8 cellular contexts compared by ENCODE assay signal in the genomic region with DNA sequence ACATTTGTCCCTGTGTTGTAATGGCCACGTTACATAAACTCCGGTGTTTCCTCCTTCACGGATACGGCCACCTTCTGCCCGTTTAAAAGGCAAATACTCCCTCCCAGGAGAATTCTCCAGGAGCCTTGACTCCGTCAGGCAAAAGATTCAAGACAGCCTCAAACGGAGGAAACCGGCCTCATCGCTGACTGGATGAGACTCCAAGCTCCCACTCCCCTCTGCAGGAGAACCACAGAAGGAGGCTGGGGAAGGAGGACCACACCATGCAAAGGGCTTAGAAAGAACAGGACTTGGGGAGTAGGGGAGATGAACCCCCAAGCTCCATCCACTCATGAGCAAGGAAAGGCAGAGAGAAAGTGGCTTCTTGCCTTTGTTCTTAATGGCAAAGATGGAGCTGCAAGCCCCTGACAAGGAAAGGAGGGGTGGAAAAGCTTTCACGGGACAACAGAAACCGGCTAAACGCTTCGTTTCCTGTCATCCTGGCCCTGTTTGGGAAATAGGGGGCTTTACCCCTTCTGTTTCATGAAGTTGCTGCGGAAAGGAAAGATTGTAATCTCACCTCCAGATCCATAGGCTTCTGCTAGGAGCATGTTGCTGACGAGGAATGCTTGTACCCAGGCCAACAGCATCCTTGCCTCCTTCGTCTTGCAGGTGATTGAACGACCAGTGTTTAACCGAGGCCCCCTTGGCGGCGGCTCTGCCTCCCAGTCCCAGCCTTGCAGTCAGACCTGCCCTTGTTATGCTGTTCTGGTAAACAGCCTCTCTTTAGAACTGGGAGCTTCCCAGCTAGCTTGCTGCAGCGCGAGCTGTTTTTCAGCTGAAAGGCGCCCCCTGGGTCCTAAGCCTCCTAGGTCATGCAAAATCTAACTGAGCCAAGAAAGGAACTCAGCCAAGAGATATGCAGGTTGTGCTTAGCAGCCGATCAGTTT. TPM values are rescaled to one million over a fixed set of nuclear protein-coding genes. Genes with fewer than 3 reads are reported as not detected.
DNase-seq lines count a peak whose midpoint lies in the region; ATAC-seq and TF ChIP-seq lines count a peak whose summit lies in the region.

A gene with protein sequence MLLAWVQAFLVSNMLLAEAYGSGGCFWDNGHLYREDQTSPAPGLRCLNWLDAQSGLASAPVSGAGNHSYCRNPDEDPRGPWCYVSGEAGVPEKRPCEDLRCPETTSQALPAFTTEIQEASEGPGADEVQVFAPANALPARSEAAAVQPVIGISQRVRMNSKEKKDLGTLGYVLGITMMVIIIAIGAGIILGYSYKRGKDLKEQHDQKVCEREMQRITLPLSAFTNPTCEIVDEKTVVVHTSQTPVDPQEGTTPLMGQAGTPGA (minus strand): TSS at position 773 of the 929 bp plus-strand sequence. CDS start 144 bp downstream, at position 629.

- H3K9me3 Mint-ChIP-seq in activated CD4-positive, alpha-beta T cell treated with anti-CD3 and anti-CD28 coated beads, Interleukin-2, amount 10 ng/mL, durations not matched to agents 7 days and 5 days, result no peaks in the 10 kb centered on the region

- CTCF ChIA-PET in activated CD4-positive, alpha-beta T cell treated with anti-CD3 and anti-CD28 coated beads, Interleukin-2, amount 10 ng/mL, durations not matched to agents 7 days and 5 days (lab: Charles Lee), result interaction anchor here (0.6 to 2.2 kb wide), 12 partner anchors 10 to 120 kb away, joined by 3 to 9 read pairs (median 5); no protein-coding TSS in a partner anchor

- H3K4me3 Mint-ChIP-seq in activated CD4-positive, alpha-beta T cell treated with anti-CD3 and anti-CD28 coated beads, Interleukin-2, amount 10 ng/mL, durations not matched to agents 7 days and 5 days, result peak within 1 kb of the TSS; percentile 99

- peak; percentile 33 for ATAC-seq in HG02870 (IDR thresholded peaks at IDR 0.05; ENCODE audit: unreplicated experiment)
- ATAC-seq in GM19328 (IDR thresholded peaks at IDR 0.05; ENCODE audit: unreplicated experiment), result no peak

- no peaks in the 10 kb centered on the region for H3K27me3 Mint-ChIP-seq in activated CD4-positive, alpha-beta T cell treated with anti-CD3 and anti-CD28 coated beads, Interleukin-2, amount 10 ng/mL, durations not matched to agents 7 days and 5 days

- peaks cover 44% of the 10 kb centered on the region for H3K36me3 Mint-ChIP-seq in activated CD4-positive, alpha-beta T cell treated with anti-CD3 and anti-CD28 coated beads, Interleukin-2, amount 10 ng/mL, durations not matched to agents 7 days and 5 days (ENCODE audit: low read depth)

- in situ Hi-C loops in Caki2 (cut with HindIII; ENCODE audit: low pct_unique_long_range_greater_than_20kb, low sequenced_read_pairs), result no loop called here

- peak within 1 kb of the TSS; percentile 94 to 98 for H3K27ac ChIP-seq in coronary artery

- peak within 1 kb of the TSS; percentile 99 for H3K27ac Mint-ChIP-seq in activated CD4-positive, alpha-beta T cell treated with anti-CD3 and anti-CD28 coated beads, Interleukin-2, amount 10 ng/mL, durations not matched to agents 7 days and 5 days

- peak; percentile 68 for DNase-seq in Caki2 (ENCODE audit: low read depth)
- peak; percentile 81 to 94 for DNase-seq in NCI-H526 (lab: John Stamatoyannopoulos, UW)
- peak; percentile 92 for DNase-seq in activated CD4-positive, alpha-beta T cell treated with anti-CD3 and anti-CD28 coated beads, Interleukin-2, amount 10 ng/mL, durations not matched to agents 7 days and 5 days
- DNase-seq in coronary artery (ENCODE audit: low spot score), result peak; percentile 90
- peak; percentile 90 for DNase-seq in kidney tubule cell (ENCODE audit: low spot score)
- DNase-seq in stimulated activated CD4-positive, alpha-beta T cell treated with anti-CD3 and anti-CD28 coated beads, Interleukin-15, amount 100 ng/mL, for 24 hours, result peak; percentile 89

- peaks cover 66% of the 10 kb centered on the region for H3K4me1 Mint-ChIP-seq in activated CD4-positive, alpha-beta T cell treated with anti-CD3 and anti-CD28 coated beads, Interleukin-2, amount 10 ng/mL, durations not matched to agents 7 days and 5 days

- TF ChIP-seq CTCF in coronary artery (IDR thresholded peaks at IDR 0.05), result peak; percentile 12

- POLR2A ChIA-PET in activated CD4-positive, alpha-beta T cell treated with anti-CD3 and anti-CD28 coated beads, Interleukin-2, amount 10 ng/mL, durations not matched to agents 7 days and 5 days (lab: Charles Lee), result interaction anchor here (0.6 to 1.4 kb wide), 2 partner anchors 14 to 55 kb away, joined by 4 to 9 read pairs; a partner anchor contains a TSS

- peak within 1 kb of the TSS; percentile 80 for H3K4me3 ChIP-seq in coronary artery

RNA-seq across cellular contexts. Expression of the gene that starts here (rescaled TPM):
- 2.2 and 6.5 TPM in 2 replicates for total RNA-seq in Caki2 (2014; rRNA removed; shearing (Covaris generic); ENCODE audit: low replicate concordance)
- total RNA-seq in activated CD4-positive, alpha-beta T cell treated with anti-CD3 and anti-CD28 coated beads, Interleukin-2, amount 10 ng/mL, durations not matched to agents 7 days and 5 days, result 10 to 100 TPM; 56.0 to 63.0 TPM
